Comparison of ENCODE assay signal across 9 cellular contexts in the genomic region with DNA sequence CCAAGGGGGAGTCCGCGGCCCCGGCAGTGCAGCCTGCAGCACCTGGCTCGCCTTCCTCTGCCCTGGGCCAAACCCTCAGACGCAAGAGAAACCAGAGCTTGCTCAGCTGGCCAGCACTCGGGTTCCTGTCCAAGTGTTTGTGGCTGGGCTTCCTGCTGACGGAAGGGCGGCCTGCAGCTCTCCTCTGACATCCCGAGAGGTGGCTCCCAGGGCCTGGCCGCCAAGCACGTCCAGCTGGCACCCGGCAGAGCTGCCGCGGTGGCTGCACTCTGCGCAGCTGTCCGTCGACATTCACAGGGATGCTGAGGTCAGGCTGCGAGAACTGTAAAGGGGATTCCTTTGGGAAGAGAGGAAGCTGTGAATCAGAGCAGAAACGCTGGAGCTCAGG.
DNase-seq lines count a peak whose midpoint lies in the region; ATAC-seq, FAIRE-seq and TF ChIP-seq lines count a peak whose summit lies in the region.
"Had no signal": no experiment of that assay in that cellular context is flagged by ENCODE, and none has a peak within 500 bp of the region (broad histone marks: within the 10 kb centered on the region; RNA-seq: fewer than 3 reads in every experiment).

No MANE protein-coding gene starts in this region.

- CTCF ChIA-PET in H1 (lab: Charles Lee; ENCODE audit: partially characterized antibody) = interaction anchor here (0.7 to 3.7 kb wide), 12 partner anchors 8 to 484 kb away, joined by 3 to 20 read pairs (median 6); no protein-coding TSS in a partner anchor

- H3K27me3 ChIP-seq in H1 (replicated peaks in 1 of 4; ENCODE audit: control insufficient read depth in 3 of 4, extremely low read depth in 1 of 4, insufficient read depth in 3 of 4, low read length in 3 of 4) = peaks cover 0 to 4% (median 1%) of the 10 kb centered on the region in 4 experiments; a peak in 2 of 7 replicates

- H2BK5ac ChIP-seq in H1 (ENCODE audit: low read depth, low read length) = peak overlapping the region; percentile 45; the same call in 1 of the 2 replicates

- peak overlapping the region; percentile 17 for H3K4me3 ChIP-seq in AG09309 (ENCODE audit: control insufficient read depth, low read depth, low read length)
- H3K4me3 ChIP-seq in H1 (ENCODE audit: extremely low read depth in 1 of 4, insufficient read depth in 2 of 4, low read depth in 3 of 4, low read length in 4 of 4) = no peak overlapping the region

- no peak overlapping the region for H2AFZ ChIP-seq in H1 (ENCODE audit: low read length)

- H3K4me2 ChIP-seq in H1 (ENCODE audit: insufficient read depth in 1 of 2, low read depth in 2 of 2, low read length in 2 of 2) = no peak overlapping the region

- WGBS in H1 (ENCODE audit: extremely low coverage in 1 of 2, insufficient coverage in 1 of 2, insufficient read length in 1 of 2, insufficient replicate concordance in 2 of 2, low coverage in 1 of 2, low lambda C conversion rate in 2 of 2, missing lambda C conversion rate in 1 of 2), 2 experiments = 93% methylated on average over 19 of the region's 19 CpGs; no CpG with 5 or more reads in 1 of the 2 experiments

- H3K4me1 Mint-ChIP-seq in activated T-cell treated with anti-CD3 and anti-CD28 coated beads, Interleukin-2, amount 50 U/mL, for 4 hours (ENCODE audit: low read depth) = peaks cover 6% of the 10 kb centered on the region

- peak; percentile 62 for DNase-seq in AG09309 (ENCODE audit: low read depth)
- peak; percentile 97 for DNase-seq in NCI-H2196 (lab: John Stamatoyannopoulos, UW; ENCODE audit: unreplicated experiment)
- DNase-seq in H1 (ENCODE audit: low read depth in 1 of 2, low spot score in 2 of 2) = no peak
- DNase-seq in myocyte (ENCODE audit: low read depth) = peak; percentile 98
- no peak for DNase-seq in stimulated activated CD4-positive, alpha-beta T cell treated with anti-CD3 and anti-CD28 coated beads, Interleukin-4, amount 100 ng/mL, for 24 hours
- DNase-seq in activated T-cell treated with anti-CD3 and anti-CD28 coated beads, Interleukin-2, amount 50 U/mL, for 4 hours = no peak
- no peak for DNase-seq in LoVo (ENCODE audit: low spot score)

- no peak overlapping the region for H3K4me3 Mint-ChIP-seq in activated T-cell treated with anti-CD3 and anti-CD28 coated beads, Interleukin-2, amount 50 U/mL, for 4 hours

- H3K4ac ChIP-seq in H1 (replicated peaks; ENCODE audit: insufficient read length, low read depth, low read length) = no peak overlapping the region

- H4K5ac ChIP-seq in H1 (ENCODE audit: insufficient read length, low read depth, low read length) = no peak overlapping the region

- TF ChIP-seq CTCF in AG09309 (IDR thresholded peaks at IDR 0.05; ENCODE audit: control insufficient read depth, insufficient read depth, low read depth, low read length, missing control alignments) (no peak), H1 (IDR thresholded peaks at IDR 0.05; ENCODE audit: control extremely low read depth in 1 of 3, insufficient read depth in 1 of 3, low read depth in 1 of 3, low read length in 3 of 3) (no peak)

- H2BK120ac ChIP-seq in H1 (replicated peaks; ENCODE audit: low read depth, low read length) = no peak overlapping the region

- TF ChIP-seq EP300 in H1 (IDR thresholded peaks at IDR 0.05; ENCODE audit: borderline replicate concordance in 1 of 2, low read depth in 2 of 2, low read length in 2 of 2) = no peak

- TF ChIP-seq RAD21 in H1 (IDR thresholded peaks at IDR 0.05 in 1 of 2, conservative IDR thresholded peaks at IDR 0.05 in 1 of 2; ENCODE audit: low read depth in 2 of 2, low read length in 2 of 2) = no peak

- no peaks in the 10 kb centered on the region for H3K79me1 ChIP-seq in H1 (ENCODE audit: low read depth, low read length)

- 0 out of 2 replicates have a peak overlapping the region, but pooled peaks have one; percentile 62 for H3K18ac ChIP-seq in H1 (ENCODE audit: extremely low read depth, low read length)

- peak overlapping the region; percentile 12; the same call in 1 of the 2 replicates for H2BK15ac ChIP-seq in H1 (ENCODE audit: low read length)

- no peaks in the 10 kb centered on the region for H3K9me3 ChIP-seq in H1 (ENCODE audit: insufficient read depth in 2 of 2, low read depth in 1 of 2, low read length in 1 of 2)

- H3K14ac ChIP-seq in H1 (ENCODE audit: insufficient read length) = no peak overlapping the region

- H3K56ac ChIP-seq in H1 (replicated peaks; ENCODE audit: insufficient read length, low read depth, low read length) = no peak overlapping the region

- H3K36me3 Mint-ChIP-seq in activated T-cell treated with anti-CD3 and anti-CD28 coated beads, Interleukin-2, amount 50 U/mL, for 4 hours (ENCODE audit: insufficient read depth) = no peaks in the 10 kb centered on the region

- no peak overlapping the region for H3K23ac ChIP-seq in H1 (ENCODE audit: insufficient read length)

- POLR2A ChIA-PET in H1 (lab: Charles Lee; ENCODE audit: partially characterized antibody) = interaction anchor here (0.5 kb wide), 1 partner anchor 831 kb away, joined by 3 read pairs; no protein-coding TSS in a partner anchor

- H3K4me1 ChIP-seq in H1 (replicated peaks in 1 of 4; ENCODE audit: control insufficient read depth in 3 of 4, insufficient read depth in 4 of 4, low read length in 3 of 4) = peaks cover 0 to 9% (median 4%) of the 10 kb centered on the region in 4 experiments; a peak in 5 of 7 replicates

- no peaks in the 10 kb centered on the region for H3K23me2 ChIP-seq in H1 (ENCODE audit: low read depth, low read length)

- FAIRE-seq in H1 (lab: Jason Lieb, UNC) = no peak
- FAIRE-seq: G401.6 had no signal

- no peaks in the 10 kb centered on the region for H4K20me1 ChIP-seq in H1 (replicated peaks in 1 of 2; ENCODE audit: control insufficient read depth in 1 of 2, insufficient read depth in 2 of 2, low read length in 2 of 2)

- H3K9ac ChIP-seq in H1 (replicated peaks in 1 of 4; ENCODE audit: extremely low read depth in 1 of 4, low read depth in 3 of 4, low read length in 3 of 4) = no peak overlapping the region

- 0 out of 2 replicates have a peak overlapping the region, but pooled peaks have one; percentile 60 for H2BK12ac ChIP-seq in H1 (ENCODE audit: low read depth, low read length)

- H3K36me3 ChIP-seq in H1 (ENCODE audit: control insufficient read depth in 2 of 4, insufficient read depth in 4 of 4, low read length in 3 of 4) = no peaks in the 10 kb centered on the region

- H2AK5ac ChIP-seq in H1 (ENCODE audit: low read depth, low read length) = no peak overlapping the region

- H3K27ac ChIP-seq in H1 (ENCODE audit: low read depth, low read length) = no peak overlapping the region

- H4K91ac ChIP-seq in H1 (replicated peaks; ENCODE audit: insufficient read length, low read length) = no peak overlapping the region

- H3K27me3 Mint-ChIP-seq in activated T-cell treated with anti-CD3 and anti-CD28 coated beads, Interleukin-2, amount 50 U/mL, for 4 hours (ENCODE audit: low read depth) = peaks cover 6% of the 10 kb centered on the region

- no peaks in the 10 kb centered on the region for H3K79me2 ChIP-seq in H1 (ENCODE audit: control insufficient read depth in 1 of 2, insufficient read depth in 2 of 2, low read length in 2 of 2)

- H4K8ac ChIP-seq in H1 (ENCODE audit: extremely low read depth, insufficient read depth, low read length) = no peak overlapping the region

- no peaks in the 10 kb centered on the region for H3K9me3 Mint-ChIP-seq in activated T-cell treated with anti-CD3 and anti-CD28 coated beads, Interleukin-2, amount 50 U/mL, for 4 hours

- no peak overlapping the region; the same call in 1 of the 2 replicates for H2BK20ac ChIP-seq in H1 (ENCODE audit: low read length)

- TF ChIP-seq POLR2A in H1 (IDR thresholded peaks at IDR 0.05; ENCODE audit: control extremely low read depth in 1 of 2, low read depth in 2 of 2, low read length in 2 of 2) = no peak

- ATAC-seq in activated T-cell treated with anti-CD3 and anti-CD28 coated beads, Interleukin-2, amount 50 U/mL, for 4 hours = no peak
- no peak for ATAC-seq in GM18907 (IDR thresholded peaks at IDR 0.05; ENCODE audit: unreplicated experiment)

TF ChIP-seq in H1, 55 proteins besides CTCF, POLR2A, EP300 and RAD21:
- no peak for TF ChIP-seq HDAC6 (IDR thresholded peaks at IDR 0.05; ENCODE audit: low read depth, low read length)

Comparison
In these comparisons a context has a peak if more than half of its experiments do, and no peak if none do; other contexts are left out.
1. DNase-seq: peak in AG09309 (single experiment), NCI-H2196 (single experiment) and myocyte (single experiment); none in H1 (0 of 2), stimulated activated CD4-positive, alpha-beta T cell treated with anti-CD3 and anti-CD28 coated beads, Interleukin-4, amount 100 ng/mL, for 24 hours (single experiment), activated T-cell treated with anti-CD3 and anti-CD28 coated beads, Interleukin-2, amount 50 U/mL, for 4 hours (single experiment) and LoVo (single experiment).